ENCODE assay signal across 9 cellular contexts in the genomic region with DNA sequence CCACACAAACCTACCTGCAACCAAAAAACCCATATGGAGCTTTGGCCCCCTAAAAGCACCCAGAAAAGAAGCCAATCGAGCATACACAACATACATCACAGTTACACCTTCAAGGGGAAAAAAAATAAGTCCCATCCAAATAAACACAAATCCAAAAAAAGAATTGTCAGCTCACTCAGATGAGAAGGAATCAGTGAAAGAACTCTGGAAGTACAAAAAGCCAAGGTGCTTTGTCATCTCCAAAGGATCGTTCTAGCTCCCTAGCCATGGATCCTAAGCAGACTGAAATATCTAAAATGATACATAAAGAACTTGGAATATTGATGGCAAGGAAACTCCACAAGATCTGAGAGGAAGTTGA.
"Had no signal": no experiment of that assay in that cellular context is flagged by ENCODE, and none has a peak within 500 bp of the region (broad histone marks: within the 10 kb centered on the region; RNA-seq: fewer than 3 reads in every experiment).

No MANE protein-coding gene starts in this region.

- H3K4me3 ChIP-seq: coronary artery, esophagus squamous epithelium, right lobe of liver, testis, upper lobe of right lung had no signal

- H3K27ac Mint-ChIP-seq: activated naive CD4-positive, alpha-beta T cell treated with anti-CD3 and anti-CD28 coated beads, Interleukin-2, amount 10 ng/mL, durations not matched to agents 7 days and 5 days; stimulated activated naive CD8-positive, alpha-beta T cell treated with anti-CD3 and anti-CD28 coated beads, Interleukin-15, Interleukin-2, amounts not matched to agents 100 ng/mL and 50 ng/mL, for 24 hours; T-helper 2 cell treated with Interferon-gamma antibody and Interleukin-4, amounts not matched to agents 5 μg/mL and 100 μg/mL, for 36 hours had no signal

- H3K9me3 Mint-ChIP-seq: activated naive CD4-positive, alpha-beta T cell treated with anti-CD3 and anti-CD28 coated beads, Interleukin-2, amount 10 ng/mL, durations not matched to agents 7 days and 5 days; T-helper 2 cell treated with Interferon-gamma antibody and Interleukin-4, amounts not matched to agents 5 μg/mL and 100 μg/mL, for 36 hours had no signal

- H3K36me3 ChIP-seq: right lobe of liver, upper lobe of right lung had no signal

- H3K9me3 ChIP-seq: right lobe of liver, testis, upper lobe of right lung had no signal

- H3K4me1 ChIP-seq: foreskin keratinocyte, right lobe of liver, testis, upper lobe of right lung had no signal

- H3K27me3 Mint-ChIP-seq: activated naive CD4-positive, alpha-beta T cell treated with anti-CD3 and anti-CD28 coated beads, Interleukin-2, amount 10 ng/mL, durations not matched to agents 7 days and 5 days; stimulated activated naive CD8-positive, alpha-beta T cell treated with anti-CD3 and anti-CD28 coated beads, Interleukin-15, Interleukin-2, amounts not matched to agents 100 ng/mL and 50 ng/mL, for 24 hours had no signal

- H3K27ac ChIP-seq: coronary artery, esophagus squamous epithelium, foreskin keratinocyte, right lobe of liver, testis, upper lobe of right lung had no signal

- DNase-seq: esophagus squamous epithelium, right lobe of liver, upper lobe of right lung had no signal

- H3K27me3 ChIP-seq: esophagus squamous epithelium, foreskin keratinocyte, right lobe of liver, testis, upper lobe of right lung had no signal

- H3K4me3 Mint-ChIP-seq: activated naive CD4-positive, alpha-beta T cell treated with anti-CD3 and anti-CD28 coated beads, Interleukin-2, amount 10 ng/mL, durations not matched to agents 7 days and 5 days; stimulated activated naive CD8-positive, alpha-beta T cell treated with anti-CD3 and anti-CD28 coated beads, Interleukin-15, Interleukin-2, amounts not matched to agents 100 ng/mL and 50 ng/mL, for 24 hours; T-helper 2 cell treated with Interferon-gamma antibody and Interleukin-4, amounts not matched to agents 5 μg/mL and 100 μg/mL, for 36 hours had no signal
